In the genomic region with DNA sequence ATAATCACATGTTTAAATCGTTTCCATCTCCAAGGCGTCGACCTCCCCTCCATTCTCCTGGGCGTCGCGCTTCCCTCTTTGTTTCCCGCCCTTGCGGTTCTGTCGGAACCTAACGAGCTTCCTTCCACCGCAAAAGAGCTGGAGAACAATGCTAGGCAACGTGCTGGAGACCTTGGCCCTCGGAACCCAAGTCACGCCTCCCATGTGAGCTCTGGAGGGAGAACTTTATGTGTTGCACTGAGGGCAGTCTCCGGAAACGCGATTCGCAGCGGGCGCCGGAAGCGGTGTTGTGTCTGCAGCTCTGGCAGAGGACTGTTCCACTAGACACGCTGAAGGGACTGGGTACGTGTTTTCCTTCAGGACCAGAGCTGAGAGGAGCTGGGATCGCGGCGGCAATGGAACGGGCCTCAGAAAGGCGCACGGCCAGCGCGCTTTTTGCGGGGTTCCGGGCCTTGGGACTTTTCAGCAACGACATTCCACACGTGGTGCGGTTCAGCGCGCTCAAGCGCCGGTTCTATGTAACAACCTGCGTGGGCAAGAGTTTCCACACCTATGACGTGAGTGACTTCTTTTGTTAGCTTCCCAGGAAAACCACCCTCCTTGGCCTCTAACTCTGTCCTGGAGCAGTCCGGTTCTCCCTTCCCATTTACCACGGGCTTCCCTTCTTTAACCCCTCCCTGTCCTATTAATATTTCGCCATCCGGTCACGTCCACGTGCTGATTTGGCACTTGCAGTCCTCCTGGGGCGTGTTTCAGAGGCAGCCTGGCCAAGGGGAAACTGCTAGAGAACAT, we compare ENCODE assay signal across 1 cellular context.
A peak's percentile ranks its signal among the peaks of the same experiment; 100 is the strongest.
TF ChIP-seq lines count a peak whose summit lies in the region.

TSS of gene WDR36 (plus strand) at position 287 of the 792 bp plus-strand sequence. CDS start at position 396, 109 bp downstream.

TF ChIP-seq in HepG2, 621 proteins besides CTCF, POLR2A, EP300 and RAD21 (continued from another document and continues in another):
- TF ChIP-seq, protein P1, sequence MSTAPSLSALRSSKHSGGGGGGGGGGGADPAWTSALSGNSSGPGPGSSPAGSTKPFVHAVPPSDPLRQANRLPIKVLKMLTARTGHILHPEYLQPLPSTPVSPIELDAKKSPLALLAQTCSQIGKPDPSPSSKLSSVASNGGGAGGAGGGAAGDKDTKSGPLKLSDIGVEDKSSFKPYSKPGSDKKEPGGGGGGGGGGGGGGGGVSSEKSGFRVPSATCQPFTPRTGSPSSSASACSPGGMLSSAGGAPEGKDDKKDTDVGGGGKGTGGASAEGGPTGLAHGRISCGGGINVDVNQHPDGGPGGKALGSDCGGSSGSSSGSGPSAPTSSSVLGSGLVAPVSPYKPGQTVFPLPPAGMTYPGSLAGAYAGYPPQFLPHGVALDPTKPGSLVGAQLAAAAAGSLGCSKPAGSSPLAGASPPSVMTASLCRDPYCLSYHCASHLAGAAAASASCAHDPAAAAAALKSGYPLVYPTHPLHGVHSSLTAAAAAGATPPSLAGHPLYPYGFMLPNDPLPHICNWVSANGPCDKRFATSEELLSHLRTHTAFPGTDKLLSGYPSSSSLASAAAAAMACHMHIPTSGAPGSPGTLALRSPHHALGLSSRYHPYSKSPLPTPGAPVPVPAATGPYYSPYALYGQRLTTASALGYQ (CRISPR knock-in tag; IDR thresholded peaks at IDR 0.05) = peak; percentile 70
- TF ChIP-seq TAF15 (IDR thresholded peaks at IDR 0.05; ENCODE audit: low read depth, low read length, poor library complexity, severe bottlenecking) (no peak), NFE2L2 (IDR thresholded peaks at IDR 0.05; ENCODE audit: low read length) (no peak), ZNF430 (CRISPR knock-in tag; IDR thresholded peaks at IDR 0.05) (peak; percentile 96), MXD3 (CRISPR knock-in tag; IDR thresholded peaks at IDR 0.05) (peak; percentile 93), JDP2 (CRISPR knock-in tag; IDR thresholded peaks at IDR 0.05; ENCODE audit: borderline replicate concordance) (peak; percentile 86; the same call in 1 of the 2 replicates), ETV6 (CRISPR knock-in tag; conservative IDR thresholded peaks at IDR 0.05) (peak; percentile 94), POGZ (CRISPR knock-in tag; IDR thresholded peaks at IDR 0.05) (peak; percentile 99), ISX (CRISPR knock-in tag; conservative IDR thresholded peaks at IDR 0.05) (0 out of 2 replicates have a peak, but pooled peaks have one; percentile 48), ZUFSP (CRISPR knock-in tag; IDR thresholded peaks at IDR 0.05; ENCODE audit: borderline replicate concordance) (no peak), MATR3 (CRISPR knock-in tag; IDR thresholded peaks at IDR 0.05) (no peak), ZNF75D (CRISPR knock-in tag; IDR thresholded peaks at IDR 0.05; ENCODE audit: borderline replicate concordance) (peak; percentile 94; the same call in 1 of the 2 replicates), ATAD3A (CRISPR knock-in tag; IDR thresholded peaks at IDR 0.05) (no peak), TOPORS (CRISPR knock-in tag; IDR thresholded peaks at IDR 0.05) (peak; percentile 99), ZNF724P (CRISPR knock-in tag; IDR thresholded peaks at IDR 0.05; ENCODE audit: borderline replicate concordance) (peak; percentile 94), ATF7-NPFF (CRISPR knock-in tag; IDR thresholded peaks at IDR 0.05; ENCODE audit: low read depth) (peak; percentile 98), ZNF781 (CRISPR knock-in tag; IDR thresholded peaks at IDR 0.05; ENCODE audit: borderline replicate concordance, not compliant biosample characterization) (peak; percentile 99), TEAD3 (CRISPR knock-in tag; optimal IDR thresholded peaks at IDR 0.05; ENCODE audit: borderline replicate concordance) (peak; percentile 89), SMAD1 (CRISPR knock-in tag; IDR thresholded peaks at IDR 0.05; ENCODE audit: borderline replicate concordance, low read depth) (no peak; the same call in 1 of the 2 replicates), EED (CRISPR knock-in tag; IDR thresholded peaks at IDR 0.05) (peak; percentile 98), U2AF2 (IDR thresholded peaks at IDR 0.05; ENCODE audit: low read depth, low read length) (no peak), SUZ12 (IDR thresholded peaks at IDR 0.05; ENCODE audit: low read depth, low read length) (peak; percentile 31; the same call in 1 of the 2 replicates), ZNF629 (CRISPR knock-in tag; conservative IDR thresholded peaks at IDR 0.05) (peak; percentile 48; the same call in 1 of the 2 replicates), ETV5 (CRISPR knock-in tag; IDR thresholded peaks at IDR 0.05; ENCODE audit: borderline replicate concordance) (peak; percentile 88), SMAD3 (CRISPR knock-in tag; IDR thresholded peaks at IDR 0.05) (peak; percentile 98), SYNCRIP (IDR thresholded peaks at IDR 0.05; ENCODE audit: insufficient read depth, low read depth, low read length) (no peak), DBP (CRISPR knock-in tag; IDR thresholded peaks at IDR 0.05; ENCODE audit: not compliant biosample characterization) (no peak), TRIM24 (CRISPR knock-in tag; IDR thresholded peaks at IDR 0.05) (no peak), ZNF44 (CRISPR knock-in tag; IDR thresholded peaks at IDR 0.05) (peak; percentile 98), ZNF224 (CRISPR knock-in tag; IDR thresholded peaks at IDR 0.05) (peak; percentile 95), GZF1 (CRISPR knock-in tag; IDR thresholded peaks at IDR 0.05) (peak; percentile 73; the same call in 1 of the 2 replicates), KAT7 (CRISPR knock-in tag; IDR thresholded peaks at IDR 0.05; ENCODE audit: borderline replicate concordance) (peak; percentile 95), ZSCAN29 (CRISPR knock-in tag; conservative IDR thresholded peaks at IDR 0.05) (0 out of 2 replicates have a peak, but pooled peaks have one; percentile 64), ZNF652 (CRISPR knock-in tag; IDR thresholded peaks at IDR 0.05; ENCODE audit: borderline replicate concordance, low read depth) (peak; percentile 93), LRRFIP1 (CRISPR knock-in tag; conservative IDR thresholded peaks at IDR 0.05) (no peak; the same call in 1 of the 2 replicates), MIER2 (CRISPR knock-in tag; IDR thresholded peaks at IDR 0.05) (peak; percentile 91), FOXO1 (CRISPR knock-in tag; IDR thresholded peaks at IDR 0.05) (peak; percentile 85), AHR (CRISPR knock-in tag; IDR thresholded peaks at IDR 0.05) (peak; percentile 97), GABPA (IDR thresholded peaks at IDR 0.05; ENCODE audit: low read depth, low read length) (peak; percentile 95), GABPA (CRISPR knock-in tag; IDR thresholded peaks at IDR 0.05; ENCODE audit: low read depth) (peak; percentile 99), ZNF878 (CRISPR knock-in tag; IDR thresholded peaks at IDR 0.05) (peak; percentile 99), PHF8 (CRISPR knock-in tag; IDR thresholded peaks at IDR 0.05) (peak; percentile 92)
- TF ChIP-seq, protein P2, sequence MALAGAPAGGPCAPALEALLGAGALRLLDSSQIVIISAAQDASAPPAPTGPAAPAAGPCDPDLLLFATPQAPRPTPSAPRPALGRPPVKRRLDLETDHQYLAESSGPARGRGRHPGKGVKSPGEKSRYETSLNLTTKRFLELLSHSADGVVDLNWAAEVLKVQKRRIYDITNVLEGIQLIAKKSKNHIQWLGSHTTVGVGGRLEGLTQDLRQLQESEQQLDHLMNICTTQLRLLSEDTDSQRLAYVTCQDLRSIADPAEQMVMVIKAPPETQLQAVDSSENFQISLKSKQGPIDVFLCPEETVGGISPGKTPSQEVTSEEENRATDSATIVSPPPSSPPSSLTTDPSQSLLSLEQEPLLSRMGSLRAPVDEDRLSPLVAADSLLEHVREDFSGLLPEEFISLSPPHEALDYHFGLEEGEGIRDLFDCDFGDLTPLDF (CRISPR knock-in tag; IDR thresholded peaks at IDR 0.05) = peak; percentile 89
- TF ChIP-seq, protein P3, sequence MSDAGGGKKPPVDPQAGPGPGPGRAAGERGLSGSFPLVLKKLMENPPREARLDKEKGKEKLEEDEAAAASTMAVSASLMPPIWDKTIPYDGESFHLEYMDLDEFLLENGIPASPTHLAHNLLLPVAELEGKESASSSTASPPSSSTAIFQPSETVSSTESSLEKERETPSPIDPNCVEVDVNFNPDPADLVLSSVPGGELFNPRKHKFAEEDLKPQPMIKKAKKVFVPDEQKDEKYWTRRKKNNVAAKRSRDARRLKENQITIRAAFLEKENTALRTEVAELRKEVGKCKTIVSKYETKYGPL (CRISPR knock-in tag; IDR thresholded peaks at IDR 0.05) = peak; percentile 92; the same call in 1 of the 2 replicates
- TF ChIP-seq, protein P4, sequence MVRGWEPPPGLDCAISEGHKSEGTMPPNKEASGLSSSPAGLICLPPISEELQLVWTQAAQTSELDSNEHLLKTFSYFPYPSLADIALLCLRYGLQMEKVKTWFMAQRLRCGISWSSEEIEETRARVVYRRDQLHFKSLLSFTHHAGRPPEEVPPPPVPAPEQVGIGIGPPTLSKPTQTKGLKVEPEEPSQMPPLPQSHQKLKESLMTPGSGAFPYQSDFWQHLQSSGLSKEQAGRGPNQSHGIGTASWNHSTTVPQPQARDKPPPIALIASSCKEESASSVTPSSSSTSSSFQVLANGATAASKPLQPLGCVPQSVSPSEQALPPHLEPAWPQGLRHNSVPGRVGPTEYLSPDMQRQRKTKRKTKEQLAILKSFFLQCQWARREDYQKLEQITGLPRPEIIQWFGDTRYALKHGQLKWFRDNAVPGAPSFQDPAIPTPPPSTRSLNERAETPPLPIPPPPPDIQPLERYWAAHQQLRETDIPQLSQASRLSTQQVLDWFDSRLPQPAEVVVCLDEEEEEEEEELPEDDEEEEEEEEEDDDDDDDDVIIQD (CRISPR knock-in tag; IDR thresholded peaks at IDR 0.05; ENCODE audit: low read depth) = peak; percentile 88
- TF ChIP-seq, protein P5, sequence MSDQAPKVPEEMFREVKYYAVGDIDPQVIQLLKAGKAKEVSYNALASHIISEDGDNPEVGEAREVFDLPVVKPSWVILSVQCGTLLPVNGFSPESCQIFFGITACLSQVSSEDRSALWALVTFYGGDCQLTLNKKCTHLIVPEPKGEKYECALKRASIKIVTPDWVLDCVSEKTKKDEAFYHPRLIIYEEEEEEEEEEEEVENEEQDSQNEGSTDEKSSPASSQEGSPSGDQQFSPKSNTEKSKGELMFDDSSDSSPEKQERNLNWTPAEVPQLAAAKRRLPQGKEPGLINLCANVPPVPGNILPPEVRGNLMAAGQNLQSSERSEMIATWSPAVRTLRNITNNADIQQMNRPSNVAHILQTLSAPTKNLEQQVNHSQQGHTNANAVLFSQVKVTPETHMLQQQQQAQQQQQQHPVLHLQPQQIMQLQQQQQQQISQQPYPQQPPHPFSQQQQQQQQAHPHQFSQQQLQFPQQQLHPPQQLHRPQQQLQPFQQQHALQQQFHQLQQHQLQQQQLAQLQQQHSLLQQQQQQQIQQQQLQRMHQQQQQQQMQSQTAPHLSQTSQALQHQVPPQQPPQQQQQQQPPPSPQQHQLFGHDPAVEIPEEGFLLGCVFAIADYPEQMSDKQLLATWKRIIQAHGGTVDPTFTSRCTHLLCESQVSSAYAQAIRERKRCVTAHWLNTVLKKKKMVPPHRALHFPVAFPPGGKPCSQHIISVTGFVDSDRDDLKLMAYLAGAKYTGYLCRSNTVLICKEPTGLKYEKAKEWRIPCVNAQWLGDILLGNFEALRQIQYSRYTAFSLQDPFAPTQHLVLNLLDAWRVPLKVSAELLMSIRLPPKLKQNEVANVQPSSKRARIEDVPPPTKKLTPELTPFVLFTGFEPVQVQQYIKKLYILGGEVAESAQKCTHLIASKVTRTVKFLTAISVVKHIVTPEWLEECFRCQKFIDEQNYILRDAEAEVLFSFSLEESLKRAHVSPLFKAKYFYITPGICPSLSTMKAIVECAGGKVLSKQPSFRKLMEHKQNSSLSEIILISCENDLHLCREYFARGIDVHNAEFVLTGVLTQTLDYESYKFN (CRISPR knock-in tag; conservative IDR thresholded peaks at IDR 0.05) = peak; percentile 64
- TF ChIP-seq, protein P6, sequence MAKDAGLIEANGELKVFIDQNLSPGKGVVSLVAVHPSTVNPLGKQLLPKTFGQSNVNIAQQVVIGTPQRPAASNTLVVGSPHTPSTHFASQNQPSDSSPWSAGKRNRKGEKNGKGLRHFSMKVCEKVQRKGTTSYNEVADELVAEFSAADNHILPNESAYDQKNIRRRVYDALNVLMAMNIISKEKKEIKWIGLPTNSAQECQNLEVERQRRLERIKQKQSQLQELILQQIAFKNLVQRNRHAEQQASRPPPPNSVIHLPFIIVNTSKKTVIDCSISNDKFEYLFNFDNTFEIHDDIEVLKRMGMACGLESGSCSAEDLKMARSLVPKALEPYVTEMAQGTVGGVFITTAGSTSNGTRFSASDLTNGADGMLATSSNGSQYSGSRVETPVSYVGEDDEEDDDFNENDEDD (CRISPR knock-in tag; IDR thresholded peaks at IDR 0.05; ENCODE audit: borderline replicate concordance) = peak; percentile 100
